ENCODE assay signal across 26 cellular contexts in genomic region chr2:160068906-160069305, GRCh38. TPM values are rescaled to one million over a fixed set of nuclear protein-coding genes. Genes with fewer than 3 reads are reported as not detected.
"Had no signal": no experiment of that assay in that cellular context is flagged by ENCODE, and none has a peak within 500 bp of the region (broad histone marks: within the 10 kb centered on the region; RNA-seq: fewer than 3 reads in every experiment).

No MANE protein-coding gene starts in this region.

- H3K27ac Mint-ChIP-seq: effector memory CD8-positive, alpha-beta T cell; naive thymus-derived CD4-positive, alpha-beta T cell; nephron progenitor cell; progenitor cell of endocrine pancreas; stimulated activated effector memory CD8-positive, alpha-beta T cell treated with anti-CD3 and anti-CD28 coated beads, Interleukin-12 subunit alpha, Interleukin-12 subunit beta, amount 100 ng/mL, for 72 hours had no signal

- FAIRE-seq: urothelium cell line had no signal

- H3K4me1 Mint-ChIP-seq: central memory CD8-positive, alpha-beta T cell; nephron progenitor cell; stimulated activated effector memory CD8-positive, alpha-beta T cell treated with anti-CD3 and anti-CD28 coated beads, Interleukin-12 subunit alpha, Interleukin-12 subunit beta, amount 100 ng/mL, for 72 hours had no signal

- H3K36me3 Mint-ChIP-seq: naive thymus-derived CD4-positive, alpha-beta T cell; stimulated activated effector memory CD8-positive, alpha-beta T cell treated with anti-CD3 and anti-CD28 coated beads, Interleukin-12 subunit alpha, Interleukin-12 subunit beta, amount 100 ng/mL, for 72 hours had no signal

- H3K9me3 Mint-ChIP-seq: central memory CD8-positive, alpha-beta T cell; effector memory CD8-positive, alpha-beta T cell; stimulated activated effector memory CD8-positive, alpha-beta T cell treated with anti-CD3 and anti-CD28 coated beads, Interleukin-12 subunit alpha, Interleukin-12 subunit beta, amount 100 ng/mL, for 72 hours had no signal

- H3K4me3 Mint-ChIP-seq: central memory CD8-positive, alpha-beta T cell; effector memory CD8-positive, alpha-beta T cell; naive thymus-derived CD4-positive, alpha-beta T cell; nephron progenitor cell; stimulated activated effector memory CD8-positive, alpha-beta T cell treated with anti-CD3 and anti-CD28 coated beads, Interleukin-12 subunit alpha, Interleukin-12 subunit beta, amount 100 ng/mL, for 72 hours had no signal

- DNase-seq: dermis blood vessel endothelial cell; effector memory CD8-positive, alpha-beta T cell; erythroblast; esophagus squamous epithelium; foreskin melanocyte; hypothalamus; kidney; left lung; mesenchymal stem cell; midbrain; naive thymus-derived CD4-positive, alpha-beta T cell; nephron progenitor cell; nucleus accumbens; right lobe of liver; stimulated activated CD4-positive, alpha-beta T cell treated with anti-CD3 and anti-CD28 coated beads, Interleukin-12 subunit alpha, Interleukin-12 subunit beta, amount 100 ng/mL, for 4 hours; stimulated activated CD4-positive, alpha-beta T cell treated with anti-CD3 and anti-CD28 coated beads, Interleukin-2, amount 100 ng/mL, for 24 hours; stimulated activated CD4-positive, alpha-beta T cell treated with anti-CD3 and anti-CD28 coated beads, Interleukin-4, amount 100 ng/mL, for 24 hours; stimulated activated naive CD4-positive, alpha-beta T cell treated with Interleukin-2 at 50 U/mL for 16 hours; substantia nigra; testis; tibial artery; upper lobe of left lung had no signal

RNA-seq across cellular contexts. Expression of gene PLA2R1, which starts 6.5 kb away (rescaled TPM):
- total RNA-seq: naive thymus-derived CD4-positive, alpha-beta T cell had no signal
- polyA plus RNA-seq: naive thymus-derived CD4-positive, alpha-beta T cell had no signal
